In the genomic region with DNA sequence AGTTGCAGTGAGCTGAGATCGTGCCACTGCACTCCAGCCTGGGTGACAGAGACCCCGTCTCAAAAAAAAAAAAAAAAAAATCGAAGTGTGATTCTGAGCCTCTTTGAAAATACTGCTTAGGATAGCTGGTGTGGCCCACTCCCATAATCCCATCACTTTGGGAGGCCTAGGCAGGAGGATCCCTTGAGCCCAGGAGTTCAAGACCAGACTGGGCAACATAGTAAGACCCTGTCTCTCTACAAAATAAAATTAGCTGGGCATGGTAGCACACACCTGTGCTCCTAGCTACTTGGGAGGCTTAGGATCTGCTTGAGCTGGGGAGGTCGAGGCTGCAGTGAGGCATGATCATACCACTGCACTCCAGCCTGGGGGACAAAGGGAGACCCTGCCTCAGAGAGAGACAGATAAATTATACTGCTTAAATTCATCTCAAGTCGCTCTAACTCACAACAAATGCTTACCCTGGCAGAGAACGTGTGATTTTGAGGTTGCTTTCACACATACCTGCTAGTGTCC, we compare ENCODE assay signal across 2 cellular contexts.
TF ChIP-seq lines count a peak whose summit lies in the region.

No MANE protein-coding gene starts in this region.

TF ChIP-seq in SK-N-SH, 30 proteins besides CTCF, POLR2A, EP300 and RAD21:
- TF ChIP-seq RFX5 (IDR thresholded peaks at IDR 0.05; ENCODE audit: low read length) (no peak), CHD2 (IDR thresholded peaks at IDR 0.05; ENCODE audit: low read length, partially characterized antibody) (no peak), MEF2A (IDR thresholded peaks at IDR 0.05; ENCODE audit: borderline replicate concordance, low read depth) (no peak), MXI1 (IDR thresholded peaks at IDR 0.05; ENCODE audit: low read depth, low read length) (no peak), FOXJ3 (CRISPR knock-in tag; IDR thresholded peaks at IDR 0.05) (no peak), GATA2 (CRISPR knock-in tag; IDR thresholded peaks at IDR 0.05) (no peak), TEAD4 (IDR thresholded peaks at IDR 0.05; ENCODE audit: borderline replicate concordance, insufficient read depth) (no peak), EZH2phosphoT487 (IDR thresholded peaks at IDR 0.05; ENCODE audit: borderline replicate concordance, low read depth) (no peak), RXRA (IDR thresholded peaks at IDR 0.05; ENCODE audit: borderline replicate concordance, low read depth) (no peak), GABPA (IDR thresholded peaks at IDR 0.05; ENCODE audit: low read depth) (no peak), FOSL2 (IDR thresholded peaks at IDR 0.05; ENCODE audit: borderline replicate concordance, low read depth) (no peak), TAF1 (IDR thresholded peaks at IDR 0.05; ENCODE audit: borderline replicate concordance, low read depth, low read length) (no peak)
- TF ChIP-seq, protein P1, sequence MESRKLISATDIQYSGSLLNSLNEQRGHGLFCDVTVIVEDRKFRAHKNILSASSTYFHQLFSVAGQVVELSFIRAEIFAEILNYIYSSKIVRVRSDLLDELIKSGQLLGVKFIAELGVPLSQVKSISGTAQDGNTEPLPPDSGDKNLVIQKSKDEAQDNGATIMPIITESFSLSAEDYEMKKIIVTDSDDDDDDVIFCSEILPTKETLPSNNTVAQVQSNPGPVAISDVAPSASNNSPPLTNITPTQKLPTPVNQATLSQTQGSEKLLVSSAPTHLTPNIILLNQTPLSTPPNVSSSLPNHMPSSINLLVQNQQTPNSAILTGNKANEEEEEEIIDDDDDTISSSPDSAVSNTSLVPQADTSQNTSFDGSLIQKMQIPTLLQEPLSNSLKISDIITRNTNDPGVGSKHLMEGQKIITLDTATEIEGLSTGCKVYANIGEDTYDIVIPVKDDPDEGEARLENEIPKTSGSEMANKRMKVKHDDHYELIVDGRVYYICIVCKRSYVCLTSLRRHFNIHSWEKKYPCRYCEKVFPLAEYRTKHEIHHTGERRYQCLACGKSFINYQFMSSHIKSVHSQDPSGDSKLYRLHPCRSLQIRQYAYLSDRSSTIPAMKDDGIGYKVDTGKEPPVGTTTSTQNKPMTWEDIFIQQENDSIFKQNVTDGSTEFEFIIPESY (IDR thresholded peaks at IDR 0.05; ENCODE audit: borderline replicate concordance, low read depth) = no peak
- TF ChIP-seq, protein P2, sequence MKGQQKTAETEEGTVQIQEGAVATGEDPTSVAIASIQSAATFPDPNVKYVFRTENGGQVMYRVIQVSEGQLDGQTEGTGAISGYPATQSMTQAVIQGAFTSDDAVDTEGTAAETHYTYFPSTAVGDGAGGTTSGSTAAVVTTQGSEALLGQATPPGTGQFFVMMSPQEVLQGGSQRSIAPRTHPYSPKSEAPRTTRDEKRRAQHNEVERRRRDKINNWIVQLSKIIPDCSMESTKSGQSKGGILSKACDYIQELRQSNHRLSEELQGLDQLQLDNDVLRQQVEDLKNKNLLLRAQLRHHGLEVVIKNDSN (IDR thresholded peaks at IDR 0.05; ENCODE audit: borderline replicate concordance, low read depth) = no peak

TF ChIP-seq in SK-N-SH treated with all-trans-retinoic acid at 6 μM for 48 hours, 23 proteins besides CTCF, POLR2A, EP300 and RAD21:
- TF ChIP-seq ESRRG (CRISPR knock-in tag; IDR thresholded peaks at IDR 0.05) = no peak
- TF ChIP-seq ISL1 (CRISPR knock-in tag; IDR thresholded peaks at IDR 0.05) = no peak
- TF ChIP-seq PPARA (CRISPR knock-in tag; IDR thresholded peaks at IDR 0.05; ENCODE audit: borderline replicate concordance) = no peak
- TF ChIP-seq, protein P3, sequence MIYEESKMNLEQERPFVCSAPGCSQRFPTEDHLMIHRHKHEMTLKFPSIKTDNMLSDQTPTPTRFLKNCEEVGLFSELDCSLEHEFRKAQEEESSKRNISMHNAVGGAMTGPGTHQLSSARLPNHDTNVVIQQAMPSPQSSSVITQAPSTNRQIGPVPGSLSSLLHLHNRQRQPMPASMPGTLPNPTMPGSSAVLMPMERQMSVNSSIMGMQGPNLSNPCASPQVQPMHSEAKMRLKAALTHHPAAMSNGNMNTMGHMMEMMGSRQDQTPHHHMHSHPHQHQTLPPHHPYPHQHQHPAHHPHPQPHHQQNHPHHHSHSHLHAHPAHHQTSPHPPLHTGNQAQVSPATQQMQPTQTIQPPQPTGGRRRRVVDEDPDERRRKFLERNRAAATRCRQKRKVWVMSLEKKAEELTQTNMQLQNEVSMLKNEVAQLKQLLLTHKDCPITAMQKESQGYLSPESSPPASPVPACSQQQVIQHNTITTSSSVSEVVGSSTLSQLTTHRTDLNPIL (CRISPR knock-in tag; IDR thresholded peaks at IDR 0.05; ENCODE audit: low read depth) = no peak
- no peak for TF ChIP-seq SNAI2 (CRISPR knock-in tag; IDR thresholded peaks at IDR 0.05)
- no peak for TF ChIP-seq CSDC2 (CRISPR knock-in tag; IDR thresholded peaks at IDR 0.05)
- no peak for TF ChIP-seq ZFP30 (CRISPR knock-in tag; IDR thresholded peaks at IDR 0.05)
- no peak for TF ChIP-seq ZFP3 (CRISPR knock-in tag; IDR thresholded peaks at IDR 0.05)
- TF ChIP-seq, protein P4, sequence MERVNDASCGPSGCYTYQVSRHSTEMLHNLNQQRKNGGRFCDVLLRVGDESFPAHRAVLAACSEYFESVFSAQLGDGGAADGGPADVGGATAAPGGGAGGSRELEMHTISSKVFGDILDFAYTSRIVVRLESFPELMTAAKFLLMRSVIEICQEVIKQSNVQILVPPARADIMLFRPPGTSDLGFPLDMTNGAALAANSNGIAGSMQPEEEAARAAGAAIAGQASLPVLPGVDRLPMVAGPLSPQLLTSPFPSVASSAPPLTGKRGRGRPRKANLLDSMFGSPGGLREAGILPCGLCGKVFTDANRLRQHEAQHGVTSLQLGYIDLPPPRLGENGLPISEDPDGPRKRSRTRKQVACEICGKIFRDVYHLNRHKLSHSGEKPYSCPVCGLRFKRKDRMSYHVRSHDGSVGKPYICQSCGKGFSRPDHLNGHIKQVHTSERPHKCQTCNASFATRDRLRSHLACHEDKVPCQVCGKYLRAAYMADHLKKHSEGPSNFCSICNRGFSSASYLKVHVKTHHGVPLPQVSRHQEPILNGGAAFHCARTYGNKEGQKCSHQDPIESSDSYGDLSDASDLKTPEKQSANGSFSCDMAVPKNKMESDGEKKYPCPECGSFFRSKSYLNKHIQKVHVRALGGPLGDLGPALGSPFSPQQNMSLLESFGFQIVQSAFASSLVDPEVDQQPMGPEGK (CRISPR knock-in tag; IDR thresholded peaks at IDR 0.05; ENCODE audit: borderline replicate concordance) = no peak
- TF ChIP-seq BACH2 (CRISPR knock-in tag; IDR thresholded peaks at IDR 0.05; ENCODE audit: borderline replicate concordance) = no peak
- TF ChIP-seq, protein P5, sequence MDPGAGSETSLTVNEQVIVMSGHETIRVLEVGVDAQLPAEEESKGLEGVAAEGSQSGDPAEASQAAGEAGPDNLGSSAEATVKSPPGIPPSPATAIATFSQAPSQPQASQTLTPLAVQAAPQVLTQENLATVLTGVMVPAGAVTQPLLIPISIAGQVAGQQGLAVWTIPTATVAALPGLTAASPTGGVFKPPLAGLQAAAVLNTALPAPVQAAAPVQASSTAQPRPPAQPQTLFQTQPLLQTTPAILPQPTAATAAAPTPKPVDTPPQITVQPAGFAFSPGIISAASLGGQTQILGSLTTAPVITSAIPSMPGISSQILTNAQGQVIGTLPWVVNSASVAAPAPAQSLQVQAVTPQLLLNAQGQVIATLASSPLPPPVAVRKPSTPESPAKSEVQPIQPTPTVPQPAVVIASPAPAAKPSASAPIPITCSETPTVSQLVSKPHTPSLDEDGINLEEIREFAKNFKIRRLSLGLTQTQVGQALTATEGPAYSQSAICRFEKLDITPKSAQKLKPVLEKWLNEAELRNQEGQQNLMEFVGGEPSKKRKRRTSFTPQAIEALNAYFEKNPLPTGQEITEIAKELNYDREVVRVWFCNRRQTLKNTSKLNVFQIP (CRISPR knock-in tag; IDR thresholded peaks at IDR 0.05; ENCODE audit: borderline replicate concordance, low read depth) = no peak
- no peak for TF ChIP-seq OSR1 (CRISPR knock-in tag; IDR thresholded peaks at IDR 0.05)
- TF ChIP-seq ZNF70 (CRISPR knock-in tag; IDR thresholded peaks at IDR 0.05) = no peak
- TF ChIP-seq GLIS3 (CRISPR knock-in tag; IDR thresholded peaks at IDR 0.05) = no peak
